ENCODE assay signal across 10 cellular contexts in the genomic region with DNA sequence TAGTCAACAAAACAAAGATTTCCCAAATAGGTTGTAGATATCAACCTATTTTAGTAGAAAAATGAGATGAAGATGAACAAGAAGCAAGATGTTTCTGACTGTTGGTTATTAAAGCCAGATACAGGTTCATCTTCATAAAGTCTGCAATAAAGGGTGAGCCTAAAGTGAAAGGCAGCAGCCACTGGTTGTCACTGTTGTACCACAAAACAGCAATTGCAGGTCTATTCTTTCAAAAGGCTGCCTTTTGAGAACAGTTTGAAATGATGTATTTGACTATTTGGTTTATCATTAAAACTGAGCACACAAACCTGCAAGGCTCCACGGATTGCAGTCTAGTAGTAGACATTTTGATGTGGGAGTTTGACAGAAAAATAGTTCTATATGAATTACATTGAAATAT.
A peak's percentile ranks its signal among the peaks of the same experiment; 100 is the strongest.
DNase-seq lines count a peak whose midpoint lies in the region; ATAC-seq and TF ChIP-seq lines count a peak whose summit lies in the region.
"Had no signal": no experiment of that assay in that cellular context is flagged by ENCODE, and none has a peak within 500 bp of the region (broad histone marks: within the 10 kb centered on the region; RNA-seq: fewer than 3 reads in every experiment).

No MANE protein-coding gene starts in this region.

- CTCF ChIA-PET in naive thymus-derived CD4-positive, alpha-beta T cell (lab: Charles Lee), result no interaction called here

- peaks cover 0 to 7% (median 3%) of the 10 kb centered on the region in 11 donors for H3K9me3 Mint-ChIP-seq in naive thymus-derived CD4-positive, alpha-beta T cell
- H3K9me3 Mint-ChIP-seq in activated T-cell treated with anti-CD3 and anti-CD28 coated beads, Interleukin-2, amount 50 U/mL, for 24 hours, result peaks cover 3% of the 10 kb centered on the region

- no peak overlapping the region for H3K9ac ChIP-seq in neuronal stem cell (ENCODE audit: low read depth, low read length, poor library complexity)

- no peaks in the 10 kb centered on the region for H3K36me3 Mint-ChIP-seq in naive thymus-derived CD4-positive, alpha-beta T cell
- no peaks in the 10 kb centered on the region for H3K36me3 Mint-ChIP-seq in activated T-cell treated with anti-CD3 and anti-CD28 coated beads, Interleukin-2, amount 50 U/mL, for 24 hours (ENCODE audit: low read depth)

- no peak for DNase-seq in GM13977 (ENCODE audit: low spot score)
- DNase-seq in LNCaP clone FGC (ENCODE audit: low read depth), result no peak
- peak; percentile 39 to 72 for DNase-seq in cardiac fibroblast (ENCODE audit: low read depth in 2 of 2)
- peak; percentile 9 for DNase-seq in neuronal stem cell (ENCODE audit: low spot score)
- no peak for DNase-seq in naive thymus-derived CD4-positive, alpha-beta T cell
- DNase-seq in activated T-cell treated with anti-CD3 and anti-CD28 coated beads, Interleukin-2, amount 50 U/mL, for 24 hours, result no peak
- DNase-seq in stomach, result no peak
- DNase-seq: stimulated activated CD4-positive, alpha-beta T cell treated with anti-CD3 and anti-CD28 coated beads, Interleukin-4, amount 100 ng/mL, for 24 hours had no signal

- intact Hi-C loops in naive thymus-derived CD4-positive, alpha-beta T cell (cut with micrococcal nuclease), result no loop called here
- intact Hi-C loops in stomach (cut with DNase I; ENCODE audit: low total_unique reads), result no loop called here

- H3K36me3 ChIP-seq in neuronal stem cell (replicated peaks in 1 of 2; ENCODE audit: control insufficient read depth in 2 of 2, insufficient read depth in 2 of 2, low read length in 2 of 2) (no peaks in the 10 kb centered on the region), stomach (no peaks in the 10 kb centered on the region)
- no peaks in the 10 kb centered on the region for H3K36me3 ChIP-seq in naive thymus-derived CD4-positive, alpha-beta T cell (ENCODE audit: control insufficient read depth in 2 of 3, insufficient read depth in 3 of 3, low read length in 3 of 3)

- in situ Hi-C loops in GM13977 (cut with MboI; ENCODE audit: low pct_unique_long_range_greater_than_20kb, low sequenced_read_pairs, unreplicated experiment), result no loop called here

- H3K4me3 Mint-ChIP-seq in naive thymus-derived CD4-positive, alpha-beta T cell, result no peak overlapping the region
- no peak overlapping the region for H3K4me3 Mint-ChIP-seq in activated T-cell treated with anti-CD3 and anti-CD28 coated beads, Interleukin-2, amount 50 U/mL, for 24 hours

- no CpG with 5 or more reads among the region's 1 CpG for WGBS in neuronal stem cell (ENCODE audit: extremely low coverage in 2 of 2, insufficient read length in 2 of 2, insufficient replicate concordance in 1 of 2), 2 donors
- 3 to 24% (median 9%) methylated on average over 1 of the region's 1 CpG for WGBS in stomach, 5 donors

- no peaks in the 10 kb centered on the region for H3K4me1 Mint-ChIP-seq in naive thymus-derived CD4-positive, alpha-beta T cell
- no peaks in the 10 kb centered on the region for H3K4me1 Mint-ChIP-seq in activated T-cell treated with anti-CD3 and anti-CD28 coated beads, Interleukin-2, amount 50 U/mL, for 24 hours (ENCODE audit: low read depth)

- TF ChIP-seq CTCF in GM13977 (IDR thresholded peaks at IDR 0.05; ENCODE audit: extremely low read depth, insufficient read depth, missing control alignments) (peak; percentile 39), LNCaP clone FGC (IDR thresholded peaks at IDR 0.05; ENCODE audit: control insufficient read depth, extremely low read depth, insufficient read depth) (peak; percentile 43), cardiac fibroblast (IDR thresholded peaks at IDR 0.05; ENCODE audit: low read depth, low read length) (peak; percentile 72), stomach (IDR thresholded peaks at IDR 0.05) (peak in 3 of 7 experiments; percentile 9 to 22 (median 13))

- H3K4me2 ChIP-seq in neuronal stem cell (ENCODE audit: insufficient read depth, low read length, poor library complexity, severe bottlenecking), result no peak overlapping the region

- H3K14ac ChIP-seq in neuronal stem cell (ENCODE audit: low read length), result no peak overlapping the region

- no peaks in the 10 kb centered on the region for H3K79me1 ChIP-seq in neuronal stem cell (ENCODE audit: low read depth, low read length)

- no peak overlapping the region for H4K91ac ChIP-seq in neuronal stem cell (ENCODE audit: low read depth, low read length, poor library complexity)

- H3K9me3 ChIP-seq in neuronal stem cell (replicated peaks in 1 of 2; ENCODE audit: control insufficient read depth in 2 of 2, insufficient read depth in 1 of 2, low read depth in 1 of 2, low read length in 2 of 2) (no peaks in the 10 kb centered on the region), stomach (no peaks in the 10 kb centered on the region)
- no peaks in the 10 kb centered on the region for H3K9me3 ChIP-seq in naive thymus-derived CD4-positive, alpha-beta T cell (ENCODE audit: control insufficient read depth in 2 of 3, low read length in 3 of 3)

- no peak overlapping the region for H2BK15ac ChIP-seq in neuronal stem cell (ENCODE audit: low read length)

- H3K27ac Mint-ChIP-seq in naive thymus-derived CD4-positive, alpha-beta T cell, result no peak overlapping the region
- H3K27ac Mint-ChIP-seq in activated T-cell treated with anti-CD3 and anti-CD28 coated beads, Interleukin-2, amount 50 U/mL, for 24 hours, result no peak overlapping the region

- H3K27me3 ChIP-seq in neuronal stem cell (ENCODE audit: control insufficient read depth in 3 of 3, insufficient read depth in 3 of 3, low read depth in 1 of 3, low read length in 3 of 3), result no peaks in the 10 kb centered on the region
- H3K27me3 ChIP-seq in naive thymus-derived CD4-positive, alpha-beta T cell (ENCODE audit: control insufficient read depth in 2 of 2, insufficient read depth in 2 of 2, low read length in 2 of 2), result no peaks in the 10 kb centered on the region
- no peaks in the 10 kb centered on the region for H3K27me3 ChIP-seq in stomach

- no peak overlapping the region for H2BK120ac ChIP-seq in neuronal stem cell (ENCODE audit: low read depth, low read length)

- H2AFZ ChIP-seq in neuronal stem cell (ENCODE audit: low read length), result no peak overlapping the region

- no peak overlapping the region for H4K8ac ChIP-seq in neuronal stem cell (ENCODE audit: low read depth, low read length)

- no peak for ATAC-seq in naive thymus-derived CD4-positive, alpha-beta T cell
- no peak for ATAC-seq in HG02938 (IDR thresholded peaks at IDR 0.05; ENCODE audit: unreplicated experiment)
- ATAC-seq: HCT116 had no signal

- no peak for TF ChIP-seq EP300 in stomach (IDR thresholded peaks at IDR 0.05)

- no peak overlapping the region for H3K4ac ChIP-seq in neuronal stem cell (ENCODE audit: low read length)

- POLR2A ChIA-PET in naive thymus-derived CD4-positive, alpha-beta T cell (lab: Charles Lee), result no interaction called here

- no peak overlapping the region for H3K23ac ChIP-seq in neuronal stem cell (ENCODE audit: low read depth, low read length, poor library complexity)

- H3K4me1 ChIP-seq in neuronal stem cell (ENCODE audit: control insufficient read depth in 2 of 2, insufficient read depth in 1 of 2, low read depth in 1 of 2, low read length in 2 of 2) (no peaks in the 10 kb centered on the region), stomach (no peaks in the 10 kb centered on the region)
- H3K4me1 ChIP-seq in naive thymus-derived CD4-positive, alpha-beta T cell (ENCODE audit: control insufficient read depth in 2 of 2, insufficient read depth in 2 of 2, low read length in 2 of 2), result no peaks in the 10 kb centered on the region

- H3K27ac ChIP-seq in neuronal stem cell (replicated peaks; ENCODE audit: low read length) (no peak overlapping the region), stomach (no peak overlapping the region)
- H3K27ac ChIP-seq in naive thymus-derived CD4-positive, alpha-beta T cell (ENCODE audit: low read depth, low read length), result no peak overlapping the region

- H2AK5ac ChIP-seq in neuronal stem cell (ENCODE audit: low read depth, low read length), result no peak overlapping the region

- H3K18ac ChIP-seq in neuronal stem cell (ENCODE audit: low read length), result no peak overlapping the region

- H3K4me3 ChIP-seq in LNCaP clone FGC (ENCODE audit: low read depth, low read length), result no peak overlapping the region
- no peak overlapping the region for H3K4me3 ChIP-seq in cardiac fibroblast (replicated peaks in 1 of 2; ENCODE audit: low read depth in 2 of 2, low read length in 2 of 2)
- H3K4me3 ChIP-seq in neuronal stem cell (ENCODE audit: low read length in 2 of 2), result no peak overlapping the region
- H3K4me3 ChIP-seq in naive thymus-derived CD4-positive, alpha-beta T cell (ENCODE audit: low read length), result no peak overlapping the region
- no peak overlapping the region for H3K4me3 ChIP-seq in stomach

- no peak overlapping the region for H2BK5ac ChIP-seq in neuronal stem cell (ENCODE audit: low read length)

- no peak for TF ChIP-seq POLR2A in stomach (IDR thresholded peaks at IDR 0.05)

- no peaks in the 10 kb centered on the region for H3K27me3 Mint-ChIP-seq in naive thymus-derived CD4-positive, alpha-beta T cell
- H3K27me3 Mint-ChIP-seq in activated T-cell treated with anti-CD3 and anti-CD28 coated beads, Interleukin-2, amount 50 U/mL, for 24 hours, result no peaks in the 10 kb centered on the region

- H2BK12ac ChIP-seq in neuronal stem cell (ENCODE audit: low read length), result no peak overlapping the region

Comparison
In these comparisons a context has a peak if more than half of its experiments do, and no peak if none do; other contexts are left out.
1. DNase-seq: peak in cardiac fibroblast (2 of 2) and neuronal stem cell (single experiment); none in GM13977 (single experiment), LNCaP clone FGC (single experiment), naive thymus-derived CD4-positive, alpha-beta T cell (0 of 9), activated T-cell treated with anti-CD3 and anti-CD28 coated beads, Interleukin-2, amount 50 U/mL, for 24 hours (single experiment) and stomach (single experiment).